ENCODE assay signal across 8 cellular contexts in the genomic region with DNA sequence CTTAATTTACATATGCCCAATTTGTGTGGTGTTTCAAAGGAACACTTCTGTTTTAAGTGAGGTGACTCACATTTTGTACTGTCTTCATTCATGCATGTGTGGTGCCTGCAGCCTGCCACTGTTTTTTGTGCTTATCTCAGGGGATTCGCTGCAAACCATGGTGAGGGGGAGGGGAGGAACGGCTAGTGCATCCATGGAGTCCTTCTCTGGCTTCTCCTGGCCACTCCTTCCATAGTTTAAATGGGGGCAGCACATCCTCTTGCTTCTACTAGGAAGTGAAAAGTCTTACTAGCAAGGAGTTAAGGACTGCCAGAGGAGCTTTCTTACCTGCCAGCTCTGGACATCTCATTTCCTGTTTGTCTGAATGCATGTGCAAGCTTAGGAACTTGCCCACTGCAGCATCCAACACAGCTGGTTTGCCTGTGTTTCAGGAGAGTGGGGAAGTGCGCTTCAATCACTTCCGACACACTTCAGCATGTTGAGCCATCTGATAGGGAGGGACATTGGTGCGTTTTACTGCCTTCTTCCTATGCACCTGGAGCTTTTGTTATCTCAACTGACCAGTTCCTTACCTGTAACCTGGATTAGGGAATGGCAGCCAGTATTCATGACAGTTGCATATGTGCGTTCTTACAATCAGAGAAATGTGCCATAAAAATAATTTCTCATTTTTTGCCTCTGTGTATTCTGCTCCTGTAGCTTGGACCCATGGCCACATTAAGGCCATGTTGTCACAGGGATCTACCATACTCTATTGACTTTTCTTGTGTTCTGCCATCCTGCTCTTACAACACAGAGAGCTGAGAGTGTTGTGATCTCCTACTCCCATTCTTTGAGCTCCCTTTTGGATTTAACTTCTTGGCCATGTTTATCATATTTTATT.
DNase-seq lines count a peak whose midpoint lies in the region; ATAC-seq and TF ChIP-seq lines count a peak whose summit lies in the region.

No MANE protein-coding gene starts in this region.

- H2BK15ac ChIP-seq in mesendoderm (replicated peaks; ENCODE audit: low read depth) = no peak overlapping the region

- H3K27ac ChIP-seq in BLaER1 treated with 17β-estradiol and CSF1 and Interleukin-3, amounts not matched to agents 10 nM and 100 nM = peak overlapping the region in 8 of 11 experiments; percentile 25 to 63 (median 54); a peak in 15 of 22 replicates
- H3K27ac ChIP-seq in mesendoderm (ENCODE audit: low read depth, low read length) = no peak overlapping the region

- H2BK120ac ChIP-seq in mesendoderm (ENCODE audit: low read depth, low read length) = no peak overlapping the region

- peaks cover 48 to 99% (median 96%) of the 10 kb centered on the region in 11 experiments for H4K20me1 ChIP-seq in BLaER1 treated with 17β-estradiol and CSF1 and Interleukin-3, amounts not matched to agents 10 nM and 100 nM

- H3K18ac ChIP-seq in mesendoderm (ENCODE audit: low read length) = no peak overlapping the region

- H3K4ac ChIP-seq in mesendoderm (ENCODE audit: low read depth, low read length) = no peak overlapping the region

- no peak overlapping the region for H4K8ac ChIP-seq in mesendoderm (ENCODE audit: low read depth, low read length)

- H2BK5ac ChIP-seq in mesendoderm (ENCODE audit: low read length) = no peak overlapping the region

- peak overlapping the region in 3 of 10 experiments; percentile 2 to 21 (median 11); a peak in 2 of 20 replicates for H3K4me3 ChIP-seq in BLaER1 treated with 17β-estradiol and CSF1 and Interleukin-3, amounts not matched to agents 10 nM and 100 nM
- no peak overlapping the region for H3K4me3 ChIP-seq in mesendoderm (ENCODE audit: low read length)

- no peak overlapping the region for H2AK5ac ChIP-seq in mesendoderm (ENCODE audit: low read length)

- H3K23ac ChIP-seq in mesendoderm (ENCODE audit: low read length) = peak overlapping the region; percentile 37

- H3K36me3 ChIP-seq in BLaER1 treated with 17β-estradiol and CSF1 and Interleukin-3, amounts not matched to agents 10 nM and 100 nM = peaks cover 0 to 8% (median 0%) of the 10 kb centered on the region in 11 experiments; a peak in 3 of 22 replicates
- no peaks in the 10 kb centered on the region for H3K36me3 ChIP-seq in mesendoderm (ENCODE audit: control insufficient read depth, insufficient read depth, low read length)

- DNase-seq in mesendoderm (peak; percentile 73), G401 (ENCODE audit: low spot score) (no peak), NK-92 (lab: John Stamatoyannopoulos, UW; ENCODE audit: unreplicated experiment) (no peak)
- no peak for DNase-seq in activated CD4-positive, CD25-positive, alpha-beta regulatory T cell treated with anti-CD3 and anti-CD28 coated beads, Interleukin-2, amount 50 U/mL, for 72 hours

- peak; percentile 60; the same call in 1 of the 2 replicates for TF ChIP-seq POLR2A in Raji (IDR thresholded peaks at IDR 0.05; ENCODE audit: insufficient read depth, low read depth, low read length)

- no CpG with 5 or more reads among the region's 6 CpGs for WGBS in mesendoderm (ENCODE audit: extremely low coverage, insufficient coverage, low lambda C conversion rate)

- no peak overlapping the region for H4K5ac ChIP-seq in mesendoderm (ENCODE audit: low read length)

- peak overlapping the region; percentile 63 to 83 (median 74) for H3K4me2 ChIP-seq in BLaER1 treated with 17β-estradiol and CSF1 and Interleukin-3, amounts not matched to agents 10 nM and 100 nM
- H3K4me2 ChIP-seq in mesendoderm (ENCODE audit: low read length) = no peak overlapping the region

- no peaks in the 10 kb centered on the region for H3K9me3 ChIP-seq in BLaER1 treated with 17β-estradiol and CSF1 and Interleukin-3, amounts not matched to agents 10 nM and 100 nM (replicated peaks in 1 of 11)

- H3K56ac ChIP-seq in mesendoderm (ENCODE audit: low read length) = peak overlapping the region; percentile 53

- H3K27me3 ChIP-seq in BLaER1 treated with 17β-estradiol and CSF1 and Interleukin-3, amounts not matched to agents 10 nM and 100 nM = no peaks in the 10 kb centered on the region
- no peaks in the 10 kb centered on the region for H3K27me3 ChIP-seq in mesendoderm (ENCODE audit: insufficient read depth, low read length, poor library complexity)

- H3K79me2 ChIP-seq in mesendoderm (ENCODE audit: control insufficient read depth, insufficient read depth, low read length) = peaks cover 51% of the 10 kb centered on the region

- peak overlapping the region in 5 of 11 experiments; percentile 15 to 24 (median 21); a peak in 5 of 22 replicates for H3K9ac ChIP-seq in BLaER1 treated with 17β-estradiol and CSF1 and Interleukin-3, amounts not matched to agents 10 nM and 100 nM
- H3K9ac ChIP-seq in mesendoderm (ENCODE audit: low read length) = no peak overlapping the region

- ATAC-seq in GM19023 (IDR thresholded peaks at IDR 0.05; ENCODE audit: unreplicated experiment) (peak; percentile 67), HG03066 (IDR thresholded peaks at IDR 0.05; ENCODE audit: low read depth, unreplicated experiment) (peak; percentile 61)

- H3K79me1 ChIP-seq in mesendoderm (ENCODE audit: low read length) = peaks cover 21% of the 10 kb centered on the region

- in situ Hi-C loops in G401 (cut with HindIII; ENCODE audit: low sequenced_read_pairs) = no loop called here

- H3K4me1 ChIP-seq in BLaER1 treated with 17β-estradiol and CSF1 and Interleukin-3, amounts not matched to agents 10 nM and 100 nM = peaks cover 51 to 79% (median 64%) of the 10 kb centered on the region in 10 experiments
- peaks cover 18% of the 10 kb centered on the region for H3K4me1 ChIP-seq in mesendoderm (ENCODE audit: control insufficient read depth, low read depth, low read length)
